In genomic region chr16:87854053-87854906, GRCh38 we compare ENCODE assay signal across 8 cellular contexts. TPM values are rescaled to one million over a fixed set of nuclear protein-coding genes. Genes with fewer than 3 reads are reported as not detected.
A peak's percentile ranks its signal among the peaks of the same experiment; 100 is the strongest.
DNase-seq lines count a peak whose midpoint lies in the region; ATAC-seq and TF ChIP-seq lines count a peak whose summit lies in the region.

No MANE protein-coding gene starts in this region.

- no peak overlapping the region for H3K14ac ChIP-seq in IMR-90 (replicated peaks; ENCODE audit: low read depth, low read length)

- in situ Hi-C loops in IMR-90 (cut with MboI; ENCODE audit: low sequenced_read_pairs), result no loop called here

- H4K5ac ChIP-seq in IMR-90 (ENCODE audit: low read depth, low read length) (peak overlapping the region; percentile 43; the same call in 1 of the 2 replicates), mesendoderm (ENCODE audit: low read length) (no peak overlapping the region)

- H3K4ac ChIP-seq in IMR-90 (ENCODE audit: low read depth, low read length) (peak overlapping the region; percentile 47), mesendoderm (ENCODE audit: low read depth, low read length) (no peak overlapping the region)

- H3K56ac ChIP-seq in IMR-90 (ENCODE audit: extremely low read depth, insufficient read depth, low read length) (no peak overlapping the region), mesendoderm (ENCODE audit: low read length) (peak overlapping the region; percentile 52)

- POLR2A ChIA-PET in IMR-90 (lab: Charles Lee; ENCODE audit: unreplicated experiment), result no interaction called here

- TF ChIP-seq CTCF in IMR-90 (conservative IDR thresholded peaks at IDR 0.05; ENCODE audit: low read depth, low read length), result no peak

- peaks cover 7% of the 10 kb centered on the region; the same call in 1 of the 2 replicates for H3K36me3 ChIP-seq in ACC112 (ENCODE audit: insufficient read depth, low read length)
- peaks cover 26% of the 10 kb centered on the region for H3K36me3 ChIP-seq in IMR-90 (ENCODE audit: control insufficient read depth, insufficient read depth, low read length)
- H3K36me3 ChIP-seq in mesendoderm (ENCODE audit: control insufficient read depth, insufficient read depth, low read length), result peaks cover 12% of the 10 kb centered on the region

- H3K4me2 ChIP-seq in IMR-90 (ENCODE audit: low read depth, low read length) (no peak overlapping the region), mesendoderm (ENCODE audit: low read length) (no peak overlapping the region)

- TF ChIP-seq POLR2A in IMR-90 (IDR thresholded peaks at IDR 0.05; ENCODE audit: low read depth, low read length), result no peak

- H3K4me3 ChIP-seq in ACC112 (ENCODE audit: low read depth, low read length), result no peak overlapping the region
- H3K4me3 ChIP-seq in IMR-90 (ENCODE audit: insufficient read depth, low read depth, low read length), result no peak overlapping the region
- H3K4me3 ChIP-seq in mesendoderm (ENCODE audit: low read length), result no peak overlapping the region

- H3K4me1 ChIP-seq in ACC112 (ENCODE audit: control insufficient read depth, insufficient read depth, low read length, unreplicated experiment) (peaks cover 24% of the 10 kb centered on the region), IMR-90 (ENCODE audit: control insufficient read depth, insufficient read depth, low read length) (peaks cover 22% of the 10 kb centered on the region), mesendoderm (ENCODE audit: control insufficient read depth, low read depth, low read length) (peaks cover 10% of the 10 kb centered on the region)

- intact Hi-C loops in IMR-90 (cut with micrococcal nuclease), result loop anchor here (5.0 kb wide), 1 partner anchor 77 kb away; no protein-coding TSS in a partner anchor

- peak overlapping the region; percentile 93 to 94 for H3K27ac Mint-ChIP-seq in activated naive CD4-positive, alpha-beta T cell treated with anti-CD3 and anti-CD28 coated beads, Interleukin-2, amount 50 U/mL, for 72 hours

- CTCF ChIA-PET in IMR-90 (lab: Yijun Ruan, JAX), result no interaction called here

- H4K8ac ChIP-seq in IMR-90 (ENCODE audit: low read depth in 2 of 2, low read length in 2 of 2), result peak overlapping the region in 1 of 2 experiments; percentile 11; a peak in 1 of 4 replicates
- no peak overlapping the region for H4K8ac ChIP-seq in mesendoderm (ENCODE audit: low read depth, low read length)

- no peak overlapping the region for H2AK9ac ChIP-seq in IMR-90 (replicated peaks; ENCODE audit: low read depth, low read length, poor library complexity)

- H2BK5ac ChIP-seq in IMR-90 (ENCODE audit: low read depth, low read length, poor library complexity, severe bottlenecking), result peak overlapping the region; percentile 12
- no peak overlapping the region for H2BK5ac ChIP-seq in mesendoderm (ENCODE audit: low read length)

- H3K18ac ChIP-seq in IMR-90 (ENCODE audit: low read depth, low read length), result no peak overlapping the region; the same call in 1 of the 2 replicates
- peak overlapping the region; percentile 29 for H3K18ac ChIP-seq in mesendoderm (ENCODE audit: low read length)

- no peak overlapping the region for H2AFZ ChIP-seq in ACC112 (ENCODE audit: low read length, unreplicated experiment)
- H2AFZ ChIP-seq in IMR-90 (replicated peaks; ENCODE audit: low read length, poor library complexity), result no peak overlapping the region

- H3K27me3 ChIP-seq in ACC112 (ENCODE audit: insufficient read depth, low read length) (no peaks in the 10 kb centered on the region), IMR-90 (ENCODE audit: control insufficient read depth, insufficient read depth, low read length) (no peaks in the 10 kb centered on the region), mesendoderm (ENCODE audit: insufficient read depth, low read length, poor library complexity) (no peaks in the 10 kb centered on the region)

- peaks cover 23 to 35% of the 10 kb centered on the region in 2 donors for H3K36me3 Mint-ChIP-seq in activated naive CD4-positive, alpha-beta T cell treated with anti-CD3 and anti-CD28 coated beads, Interleukin-2, amount 50 U/mL, for 72 hours

- no peak for DNase-seq in IMR-90
- DNase-seq in activated naive CD4-positive, alpha-beta T cell treated with anti-CD3 and anti-CD28 coated beads, Interleukin-2, amount 50 U/mL, for 72 hours (ENCODE audit: low spot score in 2 of 2), result no peak
- DNase-seq in mesendoderm, result no peak
- no peak for DNase-seq in NOMO-1 treated with dmso at 0.1 percent for 144 hours (lab: John Stamatoyannopoulos, UW; ENCODE audit: unreplicated experiment)
- no peak for DNase-seq in GM19238 (ENCODE audit: insufficient read length, low spot score)
- no peak for DNase-seq in superior temporal gyrus (ENCODE audit: extremely low spot score)

- H3K23ac ChIP-seq in IMR-90 (ENCODE audit: low read depth, low read length), result no peak overlapping the region
- no peak overlapping the region for H3K23ac ChIP-seq in mesendoderm (ENCODE audit: low read length)

- no peak for ATAC-seq in IMR-90 (ENCODE audit: low read depth)
- ATAC-seq in activated naive CD4-positive, alpha-beta T cell treated with anti-CD3 and anti-CD28 coated beads, Interleukin-2, amount 50 U/mL, for 72 hours, result peak; percentile 3 to 4
- ATAC-seq in GM21786 (IDR thresholded peaks at IDR 0.05; ENCODE audit: unreplicated experiment), result no peak

- no TSS peak for BruUV-seq in IMR-90 (replicated peaks; lab: Mats Ljungman, UMichigan)

- H3K9me1 ChIP-seq in IMR-90 (ENCODE audit: insufficient read depth, low read length), result peaks cover 13% of the 10 kb centered on the region

- H3K9me3 ChIP-seq in IMR-90 (ENCODE audit: control insufficient read depth, insufficient read depth, low read length), result no peaks in the 10 kb centered on the region

- peak overlapping the region; percentile 21; the same call in 1 of the 2 replicates for H2BK120ac ChIP-seq in IMR-90 (ENCODE audit: low read depth, low read length)
- H2BK120ac ChIP-seq in mesendoderm (ENCODE audit: low read depth, low read length), result no peak overlapping the region

- dilution Hi-C loops in IMR-90 (cut with HindIII; ENCODE audit: low sequenced_read_pairs, unreplicated experiment), result no loop called here

- peaks cover 31 to 81% of the 10 kb centered on the region in 2 experiments; a peak in 3 of 4 replicates for H3K79me1 ChIP-seq in IMR-90 (ENCODE audit: low read depth in 1 of 2, low read length in 2 of 2)
- H3K79me1 ChIP-seq in mesendoderm (ENCODE audit: low read length), result peaks cover 13% of the 10 kb centered on the region

- WGBS in IMR-90 (ENCODE audit: extremely low coverage in 2 of 2, insufficient read length in 1 of 2), 2 experiments, result 98% methylated on average over 6 of the region's 21 CpGs; no CpG with 5 or more reads in 1 of the 2 experiments
- no CpG with 5 or more reads among the region's 21 CpGs for WGBS in mesendoderm (ENCODE audit: extremely low coverage, insufficient coverage, low lambda C conversion rate)

- H2BK15ac ChIP-seq in IMR-90 (ENCODE audit: low read depth, low read length) (peak overlapping the region; percentile 50; the same call in 1 of the 3 replicates), mesendoderm (replicated peaks; ENCODE audit: low read depth) (no peak overlapping the region)

- TF ChIP-seq RAD21 in IMR-90 (IDR thresholded peaks at IDR 0.05; ENCODE audit: low read length), result no peak

- H4K91ac ChIP-seq in IMR-90 (ENCODE audit: insufficient read depth, low read depth, low read length), result peak overlapping the region; percentile 21; the same call in 1 of the 2 replicates

- peak overlapping the region; percentile 51 for H3K27ac ChIP-seq in ACC112 (ENCODE audit: low read depth, low read length)
- peak overlapping the region; percentile 93 for H3K27ac ChIP-seq in IMR-90 (ENCODE audit: insufficient read depth, low read length)
- peak overlapping the region; percentile 13 for H3K27ac ChIP-seq in mesendoderm (ENCODE audit: low read depth, low read length)

- peak overlapping the region; percentile 34; the same call in 1 of the 2 replicates for H3K9ac ChIP-seq in IMR-90 (ENCODE audit: low read depth, low read length)
- H3K9ac ChIP-seq in mesendoderm (ENCODE audit: low read length), result peak overlapping the region; percentile 52

- H2AK5ac ChIP-seq in IMR-90 (ENCODE audit: low read depth, low read length), result peak overlapping the region; percentile 74
- H2AK5ac ChIP-seq in mesendoderm (ENCODE audit: low read length), result no peak overlapping the region

- H3K79me2 ChIP-seq in ACC112 (ENCODE audit: control insufficient read depth, insufficient read depth, low read length, unreplicated experiment) (peaks cover 6% of the 10 kb centered on the region), mesendoderm (ENCODE audit: control insufficient read depth, insufficient read depth, low read length) (peaks cover 86% of the 10 kb centered on the region)

- H4K20me1 ChIP-seq in IMR-90 (ENCODE audit: insufficient read depth, low read length), result peaks cover 68% of the 10 kb centered on the region

- no peaks in the 10 kb centered on the region for H3K9me3 Mint-ChIP-seq in activated naive CD4-positive, alpha-beta T cell treated with anti-CD3 and anti-CD28 coated beads, Interleukin-2, amount 50 U/mL, for 72 hours

- no peak overlapping the region for H2BK20ac ChIP-seq in IMR-90 (ENCODE audit: low read depth, low read length)

TF ChIP-seq in IMR-90, 13 proteins besides CTCF, POLR2A, EP300 and RAD21 (continues in another document):
- TF ChIP-seq ELK1 (IDR thresholded peaks at IDR 0.05; ENCODE audit: borderline replicate concordance, low read depth, low read length) (no peak), BHLHE40 (IDR thresholded peaks at IDR 0.05; ENCODE audit: low read depth, low read length) (no peak), CEBPB (IDR thresholded peaks at IDR 0.05; ENCODE audit: low read depth, low read length) (no peak), RFX5 (IDR thresholded peaks at IDR 0.05; ENCODE audit: low read depth, low read length) (no peak), SMC3 (IDR thresholded peaks at IDR 0.05; ENCODE audit: low read depth, low read length) (no peak), CHD1 (IDR thresholded peaks at IDR 0.05; ENCODE audit: low read depth, low read length) (no peak), RCOR1 (IDR thresholded peaks at IDR 0.05; ENCODE audit: insufficient replicate concordance, low read length) (no peak)

RNA-seq across cellular contexts. Expression of gene SLC7A5, which starts 15.0 kb away (rescaled TPM):
- 11.3 and 13.6 TPM in 2 replicates for total RNA-seq in IMR-90 (2012; rRNA removed)
- 87.9 and 101 TPM in 2 replicates for polyA plus RNA-seq in IMR-90 (2012; rRNA removed)
- polyA plus RNA-seq in IMR-90 (2012; cell fraction: cytosol; rRNA removed), result 70.4 and 146 TPM in 2 replicates
- polyA plus RNA-seq in IMR-90 (2012; cell fraction: nucleus; rRNA removed; ENCODE audit: low replicate concordance), result 88.7 and 147 TPM in 2 replicates
- total RNA-seq in activated naive CD4-positive, alpha-beta T cell treated with anti-CD3 and anti-CD28 coated beads, Interleukin-2, amount 50 U/mL, for 72 hours, result 100 to 1,000 TPM; 112 to 197 TPM
- 742 TPM for polyA plus RNA-seq in mesendoderm (2013, experiment 1 of 2)
- 732 TPM for polyA plus RNA-seq in mesendoderm (2013, experiment 2 of 2)

Comparison
In these comparisons a context has a peak if more than half of its experiments do, and no peak if none do; other contexts are left out.
1. H3K27ac ChIP-seq: peak in every context shown above with its lines; median percentile 93 in IMR-90; 51 in ACC112; 13 in mesendoderm.
2. ATAC-seq: peak in activated naive CD4-positive, alpha-beta T cell treated with anti-CD3 and anti-CD28 coated beads, Interleukin-2, amount 50 U/mL, for 72 hours (2 of 2); none in IMR-90 (single experiment) and GM21786 (single experiment).